ENCODE assay signal across 8 cellular contexts in the genomic region with DNA sequence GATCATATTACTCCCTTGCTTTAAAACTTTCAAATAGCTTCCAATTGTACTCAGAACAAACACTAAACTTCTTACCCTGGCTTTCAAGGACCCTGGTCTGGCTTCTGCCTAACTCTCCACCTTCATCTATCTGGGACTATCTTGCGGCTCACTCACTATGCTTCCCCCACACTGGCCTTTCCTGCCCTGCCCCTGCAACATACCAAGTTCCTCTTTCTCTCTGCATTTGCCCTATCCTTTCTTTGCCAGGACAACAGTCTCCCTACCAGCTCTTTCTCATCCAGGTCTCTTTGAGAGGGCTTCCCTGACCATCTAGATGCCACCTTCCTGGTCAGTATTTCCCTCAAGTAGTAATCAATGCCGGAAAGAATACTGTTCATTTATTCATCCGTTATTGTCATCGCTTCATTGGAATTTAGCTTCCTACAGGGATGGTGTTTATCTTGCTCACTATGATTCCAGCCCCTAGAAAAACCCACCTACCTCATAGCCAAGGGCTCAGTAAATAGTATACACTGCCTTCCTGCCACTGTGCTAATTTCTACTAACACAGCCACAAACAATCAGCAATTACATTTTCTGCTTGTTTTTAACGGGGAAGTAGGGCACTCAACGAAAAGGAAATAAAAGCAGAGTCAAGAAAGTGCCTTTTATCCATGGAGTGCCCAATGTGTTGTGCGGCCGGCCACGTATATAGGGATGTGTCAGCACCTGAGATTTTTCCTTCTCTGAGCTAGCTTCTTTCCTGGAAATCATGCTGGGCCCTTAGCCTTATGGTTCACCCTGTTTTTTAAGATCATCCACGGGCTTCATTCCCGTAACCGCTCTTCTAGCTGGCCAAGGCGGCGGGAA. TPM values are rescaled to one million over a fixed set of nuclear protein-coding genes. Genes with fewer than 3 reads are reported as not detected.
A peak's percentile ranks its signal among the peaks of the same experiment; 100 is the strongest.
DNase-seq lines count a peak whose midpoint lies in the region; ATAC-seq and TF ChIP-seq lines count a peak whose summit lies in the region.

No MANE protein-coding gene starts in this region.

- DNase-seq in LNCaP clone FGC (ENCODE audit: low read depth) (no peak), choroid plexus epithelial cell (ENCODE audit: low read depth) (no peak), cerebellar cortex (ENCODE audit: low spot score) (no peak), GM10248 (ENCODE audit: extremely low spot score) (no peak)
- DNase-seq in stimulated activated CD4-positive, alpha-beta T cell treated with anti-CD3 and anti-CD28 coated beads, Interleukin-15, amount 100 ng/mL, for 24 hours = no peak

- no peaks in the 10 kb centered on the region for H3F3A ChIP-seq in neural cell (ENCODE audit: insufficient read depth, low read length, poor library complexity, severe bottlenecking)

- H3K9me2 ChIP-seq in neural cell (ENCODE audit: insufficient read depth, low read length) = no peaks in the 10 kb centered on the region

- H3K27me3 ChIP-seq in neural cell (ENCODE audit: insufficient read depth, low read depth, low read length) = no peaks in the 10 kb centered on the region

- no peak for TF ChIP-seq EP300 in neural cell (conservative IDR thresholded peaks at IDR 0.05; ENCODE audit: poor library complexity, severe bottlenecking)

- TF ChIP-seq CTCF in LNCaP clone FGC (IDR thresholded peaks at IDR 0.05; ENCODE audit: control insufficient read depth, extremely low read depth, insufficient read depth) (no peak), choroid plexus epithelial cell (conservative IDR thresholded peaks at IDR 0.05; ENCODE audit: low read depth, low read length) (no peak), neural cell (IDR thresholded peaks at IDR 0.05; ENCODE audit: poor library complexity, severe bottlenecking) (no peak), GM10248 (IDR thresholded peaks at IDR 0.05; ENCODE audit: control extremely low read depth, extremely low read depth, low read depth, missing control alignments) (no peak)

- H3K9me3 ChIP-seq in neural cell (ENCODE audit: low read length) = no peaks in the 10 kb centered on the region

- H3K9ac ChIP-seq in neural cell (ENCODE audit: low read length) = peak overlapping the region; percentile 78

- no peaks in the 10 kb centered on the region for H3K36me3 ChIP-seq in neural cell (ENCODE audit: insufficient read depth, low read length)

- no peak for TF ChIP-seq RAD21 in neural cell (conservative IDR thresholded peaks at IDR 0.05)

- peak overlapping the region; percentile 50 for H3K4me2 ChIP-seq in neural cell (ENCODE audit: low read length)

- peak overlapping the region; percentile 88 for H3K27ac ChIP-seq in neural cell (ENCODE audit: low read length)

- H4K20me1 ChIP-seq in neural cell (ENCODE audit: insufficient read depth) = no peaks in the 10 kb centered on the region

- POLR2A ChIA-PET in GM10248 (lab: Yijun Ruan, JAX) = no interaction called here

- H3K4me3 ChIP-seq in GM08714 (ENCODE audit: low read length) (peak overlapping the region; percentile 73; the same call in 1 of the 2 replicates), LNCaP clone FGC (ENCODE audit: low read depth, low read length) (peak overlapping the region; percentile 77), choroid plexus epithelial cell (ENCODE audit: low read depth, low read length) (peak overlapping the region; percentile 69), neural cell (ENCODE audit: low read length) (peak overlapping the region; percentile 76)

- ATAC-seq in GM21723 (IDR thresholded peaks at IDR 0.05; ENCODE audit: unreplicated experiment) = peak; percentile 22

- CTCF ChIA-PET in GM10248 (lab: Yijun Ruan, JAX) = interaction anchor here (0.7 to 3.7 kb wide), 6 partner anchors 8 to 389 kb away, joined by 3 to 26 read pairs (median 4); no protein-coding TSS in a partner anchor

- H2AFZ ChIP-seq in neural cell (ENCODE audit: low read depth, low read length) = peak overlapping the region; percentile 77

- H3K79me2 ChIP-seq in neural cell (replicated peaks; ENCODE audit: insufficient read depth, low read length) = peaks cover 14% of the 10 kb centered on the region

TF ChIP-seq in neural cell, 6 proteins besides CTCF, POLR2A, EP300 and RAD21:
- no peak for TF ChIP-seq EZH2 (IDR thresholded peaks at IDR 0.05; ENCODE audit: borderline replicate concordance, insufficient read depth, low read length, poor library complexity, severe bottlenecking)
- TF ChIP-seq, protein P1, sequence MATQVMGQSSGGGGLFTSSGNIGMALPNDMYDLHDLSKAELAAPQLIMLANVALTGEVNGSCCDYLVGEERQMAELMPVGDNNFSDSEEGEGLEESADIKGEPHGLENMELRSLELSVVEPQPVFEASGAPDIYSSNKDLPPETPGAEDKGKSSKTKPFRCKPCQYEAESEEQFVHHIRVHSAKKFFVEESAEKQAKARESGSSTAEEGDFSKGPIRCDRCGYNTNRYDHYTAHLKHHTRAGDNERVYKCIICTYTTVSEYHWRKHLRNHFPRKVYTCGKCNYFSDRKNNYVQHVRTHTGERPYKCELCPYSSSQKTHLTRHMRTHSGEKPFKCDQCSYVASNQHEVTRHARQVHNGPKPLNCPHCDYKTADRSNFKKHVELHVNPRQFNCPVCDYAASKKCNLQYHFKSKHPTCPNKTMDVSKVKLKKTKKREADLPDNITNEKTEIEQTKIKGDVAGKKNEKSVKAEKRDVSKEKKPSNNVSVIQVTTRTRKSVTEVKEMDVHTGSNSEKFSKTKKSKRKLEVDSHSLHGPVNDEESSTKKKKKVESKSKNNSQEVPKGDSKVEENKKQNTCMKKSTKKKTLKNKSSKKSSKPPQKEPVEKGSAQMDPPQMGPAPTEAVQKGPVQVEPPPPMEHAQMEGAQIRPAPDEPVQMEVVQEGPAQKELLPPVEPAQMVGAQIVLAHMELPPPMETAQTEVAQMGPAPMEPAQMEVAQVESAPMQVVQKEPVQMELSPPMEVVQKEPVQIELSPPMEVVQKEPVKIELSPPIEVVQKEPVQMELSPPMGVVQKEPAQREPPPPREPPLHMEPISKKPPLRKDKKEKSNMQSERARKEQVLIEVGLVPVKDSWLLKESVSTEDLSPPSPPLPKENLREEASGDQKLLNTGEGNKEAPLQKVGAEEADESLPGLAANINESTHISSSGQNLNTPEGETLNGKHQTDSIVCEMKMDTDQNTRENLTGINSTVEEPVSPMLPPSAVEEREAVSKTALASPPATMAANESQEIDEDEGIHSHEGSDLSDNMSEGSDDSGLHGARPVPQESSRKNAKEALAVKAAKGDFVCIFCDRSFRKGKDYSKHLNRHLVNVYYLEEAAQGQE (IDR thresholded peaks at IDR 0.05; ENCODE audit: borderline replicate concordance) = peak; percentile 15
TF ChIP-seq in neural cell: peak in this region for 1.

RNA-seq across cellular contexts. Expression of a gene that starts 0.5 kb away (rescaled TPM):
- 33.2 and 34.6 TPM in 2 replicates for polyA plus RNA-seq in neural cell
- 24.2 and 26.1 TPM in 2 replicates for polyA minus RNA-seq in neural cell
